In genomic region chr16:66484453-66485213, GRCh38 we compare ENCODE assay signal across 13 cellular contexts. TPM values are rescaled to one million over a fixed set of nuclear protein-coding genes. Genes with fewer than 3 reads are reported as not detected.
A peak's percentile ranks its signal among the peaks of the same experiment; 100 is the strongest.
DNase-seq lines count a peak whose midpoint lies in the region; ATAC-seq and TF ChIP-seq lines count a peak whose summit lies in the region.
"Had no signal": no experiment of that assay in that cellular context is flagged by ENCODE, and none has a peak within 500 bp of the region (broad histone marks: within the 10 kb centered on the region; RNA-seq: fewer than 3 reads in every experiment).

No MANE protein-coding gene starts in this region.

- ATAC-seq in HG03159 (IDR thresholded peaks at IDR 0.05; ENCODE audit: unreplicated experiment): no peak

- H3K18ac ChIP-seq in mesenchymal stem cell (ENCODE audit: low read depth in 1 of 2, low read length in 2 of 2): peak overlapping the region in 1 of 2 experiments; percentile 16

- H2BK5ac ChIP-seq in mesenchymal stem cell (ENCODE audit: low read depth, low read length, poor library complexity, severe bottlenecking): no peak overlapping the region

- H3K9me3 ChIP-seq in BLaER1 treated with 17β-estradiol and CSF1 and Interleukin-3, amounts not matched to agents 10 nM and 100 nM (replicated peaks in 1 of 11): no peaks in the 10 kb centered on the region
- H3K9me3 ChIP-seq in OCI-LY1 (ENCODE audit: low read length) (no peaks in the 10 kb centered on the region), mesenchymal stem cell (ENCODE audit: control insufficient read depth, low read length) (no peaks in the 10 kb centered on the region)
- H3K9me3 ChIP-seq: thyroid gland had no signal

- H2BK120ac ChIP-seq in mesenchymal stem cell (ENCODE audit: low read depth, low read length): no peak overlapping the region

- no peaks in the 10 kb centered on the region for H4K20me1 ChIP-seq in BLaER1 treated with 17β-estradiol and CSF1 and Interleukin-3, amounts not matched to agents 10 nM and 100 nM
- H4K20me1 ChIP-seq in OCI-LY1 (ENCODE audit: insufficient read depth, low read length): no peaks in the 10 kb centered on the region

- H3K9me2 ChIP-seq in OCI-LY1 (ENCODE audit: low read depth, low read length): no peaks in the 10 kb centered on the region

- no peak overlapping the region for H2BK15ac ChIP-seq in mesenchymal stem cell (ENCODE audit: low read depth, poor library complexity, severe bottlenecking)

- H3K79me2 ChIP-seq in OCI-LY1 (ENCODE audit: insufficient read depth, low read length): no peaks in the 10 kb centered on the region

- no peak overlapping the region for H2AFZ ChIP-seq in OCI-LY1 (ENCODE audit: low read length)
- no peak overlapping the region for H2AFZ ChIP-seq in mesenchymal stem cell (ENCODE audit: low read depth, low read length)

- H3K27me3 ChIP-seq in BLaER1 treated with 17β-estradiol and CSF1 and Interleukin-3, amounts not matched to agents 10 nM and 100 nM: no peaks in the 10 kb centered on the region
- no peaks in the 10 kb centered on the region; the same call in 1 of the 2 replicates for H3K27me3 ChIP-seq in GM06990 (replicated peaks; ENCODE audit: control insufficient read depth, insufficient read depth, low read length)
- H3K27me3 ChIP-seq in OCI-LY1 (ENCODE audit: insufficient read depth, low read length): no peaks in the 10 kb centered on the region
- H3K27me3 ChIP-seq in mesenchymal stem cell (ENCODE audit: control insufficient read depth in 1 of 2, insufficient read depth in 1 of 2, low read length in 2 of 2): peaks cover 0 to 5% of the 10 kb centered on the region in 2 experiments
- H3K27me3 ChIP-seq: heart left ventricle, thyroid gland had no signal

- 91% methylated on average over 15 of the region's 15 CpGs for WGBS in mesenchymal stem cell

- H3K4me3 ChIP-seq in BLaER1 treated with 17β-estradiol and CSF1 and Interleukin-3, amounts not matched to agents 10 nM and 100 nM: no peak overlapping the region
- H3K4me3 ChIP-seq in GM06990 (replicated peaks; ENCODE audit: low read depth, low read length) (no peak overlapping the region), OCI-LY1 (ENCODE audit: low read depth, low read length, poor library complexity, severe bottlenecking) (no peak overlapping the region), mesenchymal stem cell (ENCODE audit: insufficient read depth in 1 of 2, low read depth in 1 of 2, low read length in 2 of 2) (no peak overlapping the region)
- H3K4me3 ChIP-seq: heart left ventricle, thyroid gland had no signal

- H3K9ac ChIP-seq in BLaER1 treated with 17β-estradiol and CSF1 and Interleukin-3, amounts not matched to agents 10 nM and 100 nM: peak overlapping the region in 4 of 11 experiments; percentile 9 to 22 (median 16); a peak in 1 of 22 replicates
- H3K9ac ChIP-seq in OCI-LY1 (ENCODE audit: low read length) (no peak overlapping the region), mesenchymal stem cell (ENCODE audit: low read length) (no peak overlapping the region)

- H3K4me1 ChIP-seq in BLaER1 treated with 17β-estradiol and CSF1 and Interleukin-3, amounts not matched to agents 10 nM and 100 nM: peaks cover 59 to 73% (median 65%) of the 10 kb centered on the region in 10 experiments
- H3K4me1 ChIP-seq in OCI-LY1 (ENCODE audit: insufficient read depth, low read length, severe bottlenecking): no peaks in the 10 kb centered on the region
- H3K4me1 ChIP-seq in mesenchymal stem cell (ENCODE audit: control insufficient read depth, insufficient read depth, low read depth, low read length): peaks cover 32% of the 10 kb centered on the region

- H4K8ac ChIP-seq in mesenchymal stem cell (ENCODE audit: low read length): no peak overlapping the region

- TF ChIP-seq CTCF in GM06990 (IDR thresholded peaks at IDR 0.05; ENCODE audit: insufficient read depth, low read length, poor library complexity, severe bottlenecking): peak; percentile 15
- peak; percentile 37; the same call in 1 of the 2 replicates for TF ChIP-seq CTCF in OCI-LY1 (IDR thresholded peaks at IDR 0.05; ENCODE audit: low read length)

- no peak overlapping the region for H3K14ac ChIP-seq in mesenchymal stem cell (ENCODE audit: low read length in 2 of 2)

- peak overlapping the region; percentile 36 for H2AK5ac ChIP-seq in mesenchymal stem cell (ENCODE audit: low read length, severe bottlenecking)

- H3K36me3 ChIP-seq in BLaER1 treated with 17β-estradiol and CSF1 and Interleukin-3, amounts not matched to agents 10 nM and 100 nM: no peaks in the 10 kb centered on the region
- H3K36me3 ChIP-seq in GM06990 (ENCODE audit: control insufficient read depth, insufficient read depth, low read length) (no peaks in the 10 kb centered on the region), OCI-LY1 (ENCODE audit: insufficient read depth, low read length) (no peaks in the 10 kb centered on the region), mesenchymal stem cell (ENCODE audit: control insufficient read depth in 1 of 2, insufficient read depth in 2 of 2, low read depth in 1 of 2, low read length in 2 of 2) (peaks cover 0 to 8% of the 10 kb centered on the region in 2 experiments)
- H3K36me3 ChIP-seq: heart left ventricle, thyroid gland had no signal

- no peak overlapping the region for H2BK12ac ChIP-seq in mesenchymal stem cell (ENCODE audit: low read length in 2 of 2)

- H4K91ac ChIP-seq in mesenchymal stem cell (ENCODE audit: low read length): peak overlapping the region; percentile 54

- DNase-seq in GM06990 (ENCODE audit: extremely low read depth, insufficient read length): no peak
- DNase-seq in mesenchymal stem cell: no peak
- DNase-seq in NCI-H2029 treated with DMSO at 0.1 percent for 48 hours (lab: John Stamatoyannopoulos, UW): no peak
- DNase-seq in foreskin melanocyte: no peak
- no peak for DNase-seq in NCI-H524 treated with DMSO at 0.1 percent for 48 hours (lab: John Stamatoyannopoulos, UW)
- DNase-seq: NCI-H526 treated with DMSO at 0.1 percent for 48 hours had no signal

- H3K79me1 ChIP-seq in mesenchymal stem cell (replicated peaks; ENCODE audit: low read length, poor library complexity, severe bottlenecking): no peaks in the 10 kb centered on the region

- H3K4ac ChIP-seq in mesenchymal stem cell (ENCODE audit: low read depth in 1 of 2, low read length in 2 of 2): no peak overlapping the region

- H3K27ac ChIP-seq in BLaER1 treated with 17β-estradiol and CSF1 and Interleukin-3, amounts not matched to agents 10 nM and 100 nM: peak overlapping the region in 6 of 11 experiments; percentile 5 to 30 (median 25); a peak in 8 of 22 replicates
- H3K27ac ChIP-seq in OCI-LY1 (ENCODE audit: low read depth, low read length, poor library complexity, severe bottlenecking) (no peak overlapping the region), mesenchymal stem cell (ENCODE audit: low read length, poor library complexity, severe bottlenecking) (no peak overlapping the region)
- H3K27ac ChIP-seq: heart left ventricle, thyroid gland, VCaP had no signal

- H3K23ac ChIP-seq in mesenchymal stem cell (ENCODE audit: low read length in 2 of 2): no peak overlapping the region

- H3K4me2 ChIP-seq in BLaER1 treated with 17β-estradiol and CSF1 and Interleukin-3, amounts not matched to agents 10 nM and 100 nM: peak overlapping the region; percentile 37 to 88 (median 68)
- H3K4me2 ChIP-seq in OCI-LY1 (ENCODE audit: low read length): no peak overlapping the region
- H3K4me2 ChIP-seq in mesenchymal stem cell (ENCODE audit: low read length, poor library complexity, severe bottlenecking): no peak overlapping the region

- H3F3A ChIP-seq in OCI-LY1 (ENCODE audit: insufficient read depth, low read length): no peaks in the 10 kb centered on the region

RNA-seq across cellular contexts. Expression of gene BEAN1, which starts 57.5 kb away (rescaled TPM):
- polyA plus RNA-seq in mesenchymal stem cell (2013, experiment 1 of 2): 0.10 TPM
- 0.07 TPM for polyA plus RNA-seq in mesenchymal stem cell (2013, experiment 2 of 2)
- polyA plus RNA-seq: BJ had no signal

Comparison
In these comparisons a context has a peak if more than half of its experiments do, and no peak if none do; other contexts are left out.
1. H3K27ac ChIP-seq: peak in BLaER1 treated with 17β-estradiol and CSF1 and Interleukin-3, amounts not matched to agents 10 nM and 100 nM (6 of 11); none in OCI-LY1 (single experiment) and mesenchymal stem cell (single experiment).
2. H3K4me2 ChIP-seq: peak in BLaER1 treated with 17β-estradiol and CSF1 and Interleukin-3, amounts not matched to agents 10 nM and 100 nM (11 of 11); none in OCI-LY1 (single experiment) and mesenchymal stem cell (single experiment).